In genomic region chr13:87893982-87894527, GRCh38 we compare ENCODE assay signal across 20 cellular contexts.
DNase-seq lines count a peak whose midpoint lies in the region; ATAC-seq, FAIRE-seq and TF ChIP-seq lines count a peak whose summit lies in the region.
"Had no signal": no experiment of that assay in that cellular context is flagged by ENCODE, and none has a peak within 500 bp of the region (broad histone marks: within the 10 kb centered on the region; RNA-seq: fewer than 3 reads in every experiment).

No MANE protein-coding gene starts in this region.

- CTCF ChIA-PET in activated CD4-positive, alpha-beta memory T cell treated with anti-CD3 and anti-CD28 coated beads for 36 hours (lab: Charles Lee) = interaction anchor here (0.5 kb wide), 1 partner anchor 908 kb away, joined by 3 read pairs; no protein-coding TSS in a partner anchor

- TF ChIP-seq POLR2A in GM12891 (IDR thresholded peaks at IDR 0.05; ENCODE audit: low read depth, low read length) = no peak

- H3K36me3 Mint-ChIP-seq in activated CD4-positive, alpha-beta memory T cell treated with anti-CD3 and anti-CD28 coated beads for 36 hours = no peaks in the 10 kb centered on the region
- H3K36me3 Mint-ChIP-seq: CD8-positive, alpha-beta T cell; T-cell had no signal

- H3K4me3 Mint-ChIP-seq in activated CD4-positive, alpha-beta memory T cell treated with anti-CD3 and anti-CD28 coated beads for 36 hours = no peak overlapping the region
- H3K4me3 Mint-ChIP-seq: CD8-positive, alpha-beta T cell; HFFc6; T-cell had no signal

- H3K4me1 Mint-ChIP-seq in activated CD4-positive, alpha-beta memory T cell treated with anti-CD3 and anti-CD28 coated beads for 36 hours (ENCODE audit: low read depth) = no peaks in the 10 kb centered on the region
- H3K4me1 Mint-ChIP-seq: T-cell had no signal

- intact Hi-C loops in activated CD4-positive, alpha-beta memory T cell treated with anti-CD3 and anti-CD28 coated beads for 36 hours (cut with micrococcal nuclease) = no loop called here
- intact Hi-C loops in lower lobe of right lung (cut with DNase I) = no loop called here

- H3K4me3 ChIP-seq in epithelial cell of esophagus (ENCODE audit: low read length) (no peak overlapping the region), lower lobe of right lung (no peak overlapping the region)
- H3K4me3 ChIP-seq: MG63, SJSA1 had no signal

- POLR2A ChIA-PET in activated CD4-positive, alpha-beta memory T cell treated with anti-CD3 and anti-CD28 coated beads for 36 hours (lab: Charles Lee) = no interaction called here

- no peak for ATAC-seq in lower lobe of right lung
- ATAC-seq: CD8-positive, alpha-beta T cell; T-cell had no signal

- peaks cover 10% of the 10 kb centered on the region for H3K9me3 Mint-ChIP-seq in activated CD4-positive, alpha-beta memory T cell treated with anti-CD3 and anti-CD28 coated beads for 36 hours

- H3K9me3 ChIP-seq in lower lobe of right lung = no peaks in the 10 kb centered on the region
- H3K9me3 ChIP-seq: MG63 had no signal

- H3K36me3 ChIP-seq in lower lobe of right lung = no peaks in the 10 kb centered on the region
- H3K36me3 ChIP-seq: MG63, SJSA1 had no signal

- no peak overlapping the region for H3K27ac Mint-ChIP-seq in activated CD4-positive, alpha-beta memory T cell treated with anti-CD3 and anti-CD28 coated beads for 36 hours
- H3K27ac Mint-ChIP-seq: CD8-positive, alpha-beta T cell; HFFc6; T-cell had no signal

- no peak for FAIRE-seq in GM12891 (lab: Jason Lieb, UNC)
- FAIRE-seq in RCC 7860 (lab: Jason Lieb, UNC) = no peak
- FAIRE-seq: H1 had no signal

- H3K4me1 ChIP-seq in lower lobe of right lung = no peaks in the 10 kb centered on the region
- H3K4me1 ChIP-seq: SJSA1 had no signal

- TF ChIP-seq CTCF in epithelial cell of esophagus (IDR thresholded peaks at IDR 0.05; ENCODE audit: insufficient read depth, low read depth, low read length, missing control alignments) (no peak), lower lobe of right lung (IDR thresholded peaks at IDR 0.05) (no peak)

- no peaks in the 10 kb centered on the region for H3K27me3 Mint-ChIP-seq in activated CD4-positive, alpha-beta memory T cell treated with anti-CD3 and anti-CD28 coated beads for 36 hours
- H3K27me3 Mint-ChIP-seq: T-cell had no signal

- DNase-seq in GM12891 (ENCODE audit: insufficient read length, low spot score) = no peak
- DNase-seq in NAMALWA (ENCODE audit: low spot score) = peak; percentile 15
- peak; percentile 10 for DNase-seq in RCC 7860 (ENCODE audit: low spot score)
- peak; percentile 11 for DNase-seq in epithelial cell of esophagus (ENCODE audit: low read depth)
- DNase-seq in activated CD4-positive, alpha-beta memory T cell treated with anti-CD3 and anti-CD28 coated beads for 36 hours = no peak
- DNase-seq in stimulated activated CD4-positive, alpha-beta T cell treated with anti-CD3 and anti-CD28 coated beads, Interleukin-15, amount 100 ng/mL, for 24 hours = no peak
- no peak for DNase-seq in DMS 273 (lab: John Stamatoyannopoulos, UW; ENCODE audit: unreplicated experiment)
- DNase-seq in lower lobe of right lung = no peak
- DNase-seq: CD8-positive, alpha-beta T cell; GF-D8; HFFc6; KG1; MG63; NCI-H1436; NCI-H2081 treated with DMSO at 0.1 percent for 48 hours; NCI-H526; T-cell had no signal

- H3K27me3 ChIP-seq in lower lobe of right lung (ENCODE audit: low read depth) = no peaks in the 10 kb centered on the region
- H3K27me3 ChIP-seq: MG63, SJSA1 had no signal

- H3K27ac ChIP-seq in lower lobe of right lung = no peak overlapping the region
- H3K27ac ChIP-seq: HL-60, SJSA1 had no signal

TF ChIP-seq in GM12891, 5 proteins besides CTCF, POLR2A, EP300 and RAD21:
- TF ChIP-seq POLR2AphosphoS5 (IDR thresholded peaks at IDR 0.05; ENCODE audit: low read depth, low read length) = no peak
- TF ChIP-seq PAX5 (IDR thresholded peaks at IDR 0.05; ENCODE audit: insufficient read depth, low read length, severe bottlenecking) = no peak
- TF ChIP-seq SPI1 (IDR thresholded peaks at IDR 0.05; ENCODE audit: low read depth, low read length) = peak; percentile 58

Comparison
In these comparisons a context has a peak if more than half of its experiments do, and no peak if none do; other contexts are left out.
1. DNase-seq: peak in NAMALWA (single experiment), RCC 7860 (single experiment) and epithelial cell of esophagus (single experiment); none in GM12891 (single experiment), activated CD4-positive, alpha-beta memory T cell treated with anti-CD3 and anti-CD28 coated beads for 36 hours (single experiment), stimulated activated CD4-positive, alpha-beta T cell treated with anti-CD3 and anti-CD28 coated beads, Interleukin-15, amount 100 ng/mL, for 24 hours (single experiment), DMS 273 (single experiment) and lower lobe of right lung (single experiment).